Comparison of ENCODE assay signal across 16 cellular contexts in the genomic region with DNA sequence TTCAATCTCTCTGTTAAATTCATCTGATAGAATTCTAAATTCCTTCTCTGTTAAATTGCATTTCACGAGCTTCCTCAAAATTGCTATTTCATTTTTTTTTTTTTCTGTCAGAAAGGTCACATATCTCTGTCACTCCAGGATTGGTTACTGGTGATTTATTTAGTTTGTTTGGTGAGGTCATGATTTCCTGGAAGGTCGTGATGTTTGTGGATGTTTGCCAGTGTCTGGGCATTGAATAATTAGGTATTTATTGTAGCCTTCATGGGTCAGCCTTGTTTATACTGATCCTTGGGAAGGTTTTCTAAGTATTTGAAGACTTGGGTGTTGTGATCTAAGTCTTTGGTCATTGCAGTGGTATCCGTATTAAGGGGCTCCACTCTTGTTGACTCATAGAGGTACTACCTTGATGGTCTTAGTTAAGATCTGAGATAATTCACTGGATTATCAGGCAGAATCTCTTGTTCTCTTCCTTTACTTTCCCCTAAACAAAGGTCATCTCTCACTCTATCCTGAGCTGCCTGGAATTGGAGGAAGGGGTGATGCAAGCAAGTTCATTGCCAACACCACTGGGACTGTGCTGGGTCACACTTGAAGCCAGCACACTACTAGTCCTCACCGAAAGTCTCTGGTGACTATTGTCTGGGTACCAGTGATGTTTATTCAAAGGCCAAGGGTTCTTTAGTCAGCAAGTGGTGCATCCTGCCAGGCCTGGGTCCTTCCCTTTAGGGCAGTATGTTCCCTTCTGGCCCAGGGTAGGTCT.
A peak's percentile ranks its signal among the peaks of the same experiment; 100 is the strongest.
DNase-seq lines count a peak whose midpoint lies in the region; ATAC-seq, FAIRE-seq and TF ChIP-seq lines count a peak whose summit lies in the region.
"Had no signal": no experiment of that assay in that cellular context is flagged by ENCODE, and none has a peak within 500 bp of the region (broad histone marks: within the 10 kb centered on the region; RNA-seq: fewer than 3 reads in every experiment).

No MANE protein-coding gene starts in this region.

- CTCF ChIA-PET in HepG2 (lab: Yijun Ruan, JAX; ENCODE audit: low intra/inter-chr PET ratio, low total read pairs) (no interaction called here), endothelial cell of umbilical vein (lab: Charles Lee) (interaction anchor here (1.0 to 1.5 kb wide), 2 partner anchors 21 to 111 kb away, joined by 3 read pairs; no protein-coding TSS in a partner anchor)

- H3K9me3 Mint-ChIP-seq in progenitor cell of endocrine pancreas (ENCODE audit: low read depth) = peaks cover 18% of the 10 kb centered on the region

- H3K27ac ChIP-seq in liver (ENCODE audit: low read depth in 1 of 2, low read length in 2 of 2) (peak overlapping the region in 1 of 2 donors; percentile 42), HepG2 (ENCODE audit: extremely low read length, insufficient read depth, low read length) (no peak overlapping the region), endothelial cell of umbilical vein (ENCODE audit: insufficient read depth, low read depth, low read length) (no peak overlapping the region)
- H3K27ac ChIP-seq: BLaER1 had no signal

- FAIRE-seq in HepG2 (lab: Jason Lieb, UNC) (no peak), endothelial cell of umbilical vein (lab: Jason Lieb, UNC) (no peak)
- FAIRE-seq: GM18507, HTR-8/SVneo, K562 had no signal

- H3K36me3 Mint-ChIP-seq in progenitor cell of endocrine pancreas (ENCODE audit: insufficient read depth) = peaks cover 10% of the 10 kb centered on the region

- no peak for TF ChIP-seq EP300 in HepG2 (IDR thresholded peaks at IDR 0.05; ENCODE audit: low read depth in 2 of 2, low read length in 2 of 2)
- no peak for TF ChIP-seq EP300 in HepG2 (CRISPR knock-in tag; IDR thresholded peaks at IDR 0.05; ENCODE audit: borderline replicate concordance)

- in situ Hi-C loops in HepG2 (cut with HindIII; ENCODE audit: extremely low pct_ligation_motif_present, low pct_unique_long_range_greater_than_20kb) = no loop called here

- whole genome bisulfite sequencing in liver = 65% methylated on average over 4 of the region's 4 CpGs
- 95% methylated on average over 4 of the region's 4 CpGs for WGBS in HepG2 (ENCODE audit: low lambda C conversion rate)

- TF ChIP-seq CTCF in liver (IDR thresholded peaks at IDR 0.05; ENCODE audit: low read depth, low read length, missing input control) (no peak), HepG2 (CRISPR knock-in tag; IDR thresholded peaks at IDR 0.05) (no peak), endothelial cell of umbilical vein (IDR thresholded peaks at IDR 0.05; ENCODE audit: extremely low read depth in 1 of 2, insufficient read depth in 1 of 2, low read depth in 1 of 2, low read length in 2 of 2) (no peak), progenitor cell of endocrine pancreas (IDR thresholded peaks at IDR 0.05; ENCODE audit: unreplicated experiment) (no peak)

- H3K27me3 ChIP-seq in liver (ENCODE audit: control insufficient read depth in 4 of 4, insufficient read depth in 4 of 4, low read length in 3 of 4) = no peaks in the 10 kb centered on the region
- H3K27me3 ChIP-seq in HepG2 (ENCODE audit: control insufficient read depth in 1 of 2, insufficient read depth in 2 of 2, low read length in 2 of 2) = no peaks in the 10 kb centered on the region
- H3K27me3 ChIP-seq in endothelial cell of umbilical vein (ENCODE audit: control insufficient read depth in 2 of 2, insufficient read depth in 2 of 2, low read length in 2 of 2) = no peaks in the 10 kb centered on the region
- H3K27me3 ChIP-seq: BLaER1 had no signal

- dilution Hi-C loops in endothelial cell of umbilical vein (cut with MboI; ENCODE audit: extremely low pct_ligation_motif_present, low sequenced_read_pairs) = no loop called here

- DNase-seq in HepG2 (ENCODE audit: low spot score) (no peak), endothelial cell of umbilical vein (ENCODE audit: low read depth, low spot score) (peak; percentile 29), progenitor cell of endocrine pancreas (ENCODE audit: low spot score, unreplicated experiment) (no peak), NOMO-1 (lab: John Stamatoyannopoulos, UW; ENCODE audit: unreplicated experiment in 2 of 2) (no peak)
- DNase-seq: 8988T, AML-193, DMS53, GOT3, H9 had no signal

- H3K27me3 Mint-ChIP-seq in progenitor cell of endocrine pancreas = no peaks in the 10 kb centered on the region

- H3K4me3 Mint-ChIP-seq in progenitor cell of endocrine pancreas (ENCODE audit: low read depth) = no peak overlapping the region
- H3K4me3 Mint-ChIP-seq: H9 had no signal

- H3K27ac Mint-ChIP-seq in progenitor cell of endocrine pancreas = peak overlapping the region; percentile 3
- H3K27ac Mint-ChIP-seq: H9 had no signal

- H2AFZ ChIP-seq in HepG2 (ENCODE audit: low read length) (no peak overlapping the region), endothelial cell of umbilical vein (ENCODE audit: low read depth, low read length) (no peak overlapping the region)

- H3K9ac ChIP-seq in liver (ENCODE audit: low read depth in 1 of 2, low read length in 2 of 2) = no peak overlapping the region
- no peak overlapping the region for H3K9ac ChIP-seq in HepG2 (ENCODE audit: insufficient read depth, low read depth, low read length)
- no peak overlapping the region for H3K9ac ChIP-seq in endothelial cell of umbilical vein (replicated peaks; ENCODE audit: extremely low read depth, insufficient read depth, low read length)
- H3K9ac ChIP-seq: BLaER1 had no signal

- TF ChIP-seq POLR2A in HepG2 (IDR thresholded peaks at IDR 0.05; ENCODE audit: insufficient read depth in 1 of 2, low read depth in 2 of 2, low read length in 2 of 2) = no peak
- TF ChIP-seq POLR2A in endothelial cell of umbilical vein (IDR thresholded peaks at IDR 0.05; ENCODE audit: low read depth, low read length) = no peak

- H3K36me3 ChIP-seq in liver (ENCODE audit: control insufficient read depth in 4 of 4, insufficient read depth in 3 of 4, low read depth in 1 of 4, low read length in 3 of 4) (peaks cover 2 to 47% (median 19%) of the 10 kb centered on the region in 4 donors), HepG2 (replicated peaks in 1 of 2; ENCODE audit: control insufficient read depth in 1 of 2, insufficient read depth in 2 of 2, low read length in 2 of 2) (peaks cover 2 to 10% of the 10 kb centered on the region in 2 experiments; a peak in 3 of 5 replicates), endothelial cell of umbilical vein (ENCODE audit: control insufficient read depth in 2 of 2, extremely low read depth in 1 of 2, insufficient read depth in 2 of 2, low read length in 2 of 2) (peaks cover 3 to 11% of the 10 kb centered on the region in 2 experiments)

- H3K4me3 ChIP-seq in liver (ENCODE audit: low read depth in 1 of 3, low read length in 3 of 3) = no peak overlapping the region
- H3K4me3 ChIP-seq in HepG2 (replicated peaks in 1 of 3; ENCODE audit: insufficient read depth in 1 of 3, low read depth in 2 of 3, low read length in 3 of 3) = no peak overlapping the region
- H3K4me3 ChIP-seq in endothelial cell of umbilical vein (replicated peaks in 1 of 3; ENCODE audit: insufficient read depth in 1 of 3, low read depth in 1 of 3, low read length in 3 of 3) = no peak overlapping the region
- H3K4me3 ChIP-seq: BLaER1, K562 had no signal

- ATAC-seq in HepG2 (no peak; the same call in 2 of the 3 replicates), GM18858 (IDR thresholded peaks at IDR 0.05; ENCODE audit: unreplicated experiment) (no peak), GM18520 (IDR thresholded peaks at IDR 0.05; ENCODE audit: unreplicated experiment) (no peak)
- ATAC-seq: K562 had no signal

- intact Hi-C loops in HepG2 (cut with micrococcal nuclease; ENCODE audit: unreplicated experiment) (no loop called here), endothelial cell of umbilical vein (cut with micrococcal nuclease) (no loop called here)

- H4K20me1 ChIP-seq in HepG2 (ENCODE audit: insufficient read depth, low read length) = no peaks in the 10 kb centered on the region
- no peaks in the 10 kb centered on the region for H4K20me1 ChIP-seq in endothelial cell of umbilical vein (replicated peaks; ENCODE audit: control insufficient read depth, extremely low read depth, insufficient read depth, low read length)
- H4K20me1 ChIP-seq: BLaER1 had no signal

- BruUV-seq in HepG2 (replicated peaks; lab: Mats Ljungman, UMichigan) (no TSS peak), endothelial cell of umbilical vein (replicated peaks; lab: Mats Ljungman, UMichigan) (no TSS peak)

- no peaks in the 10 kb centered on the region for H3K9me1 ChIP-seq in endothelial cell of umbilical vein (replicated peaks; ENCODE audit: control insufficient read depth, extremely low read depth, insufficient read depth, low read length)

- H3K9me3 ChIP-seq in liver (ENCODE audit: control insufficient read depth in 4 of 4, low read length in 3 of 4) = no peaks in the 10 kb centered on the region
- no peaks in the 10 kb centered on the region for H3K9me3 ChIP-seq in HepG2 (ENCODE audit: low read length)
- H3K9me3 ChIP-seq in endothelial cell of umbilical vein (replicated peaks; ENCODE audit: control insufficient read depth, insufficient read depth, low read length) = no peaks in the 10 kb centered on the region
- H3K9me3 ChIP-seq: BLaER1 had no signal

- POLR2A ChIA-PET in HepG2 (lab: Yijun Ruan, JAX) = no interaction called here
- POLR2A ChIA-PET in endothelial cell of umbilical vein (lab: Charles Lee) = no interaction called here

- H3K4me2 ChIP-seq in HepG2 (ENCODE audit: low read depth, low read length) (no peak overlapping the region), endothelial cell of umbilical vein (ENCODE audit: insufficient read depth, low read length) (no peak overlapping the region)
- H3K4me2 ChIP-seq: BLaER1 had no signal

- TF ChIP-seq RAD21 in liver (IDR thresholded peaks at IDR 0.05) (no peak), HepG2 (CRISPR knock-in tag; IDR thresholded peaks at IDR 0.05) (no peak)

- H3K4me1 ChIP-seq in liver (ENCODE audit: control insufficient read depth in 4 of 4, insufficient read depth in 4 of 4, low read length in 3 of 4) (peaks cover 0 to 13% (median 0%) of the 10 kb centered on the region in 4 donors), HepG2 (ENCODE audit: insufficient read depth, low read length) (no peaks in the 10 kb centered on the region), endothelial cell of umbilical vein (ENCODE audit: control insufficient read depth, extremely low read depth, insufficient read depth, low read length) (peaks cover 8% of the 10 kb centered on the region)
- H3K4me1 ChIP-seq: BLaER1 had no signal

- H3K4me1 Mint-ChIP-seq in progenitor cell of endocrine pancreas (ENCODE audit: low read depth) = peaks cover 8% of the 10 kb centered on the region
- H3K4me1 Mint-ChIP-seq: H9 had no signal

- no peaks in the 10 kb centered on the region for H3K79me2 ChIP-seq in HepG2 (ENCODE audit: insufficient read depth, low read length)
- no peaks in the 10 kb centered on the region for H3K79me2 ChIP-seq in endothelial cell of umbilical vein (ENCODE audit: control insufficient read depth, insufficient read depth, low read length)

TF ChIP-seq in liver, 16 proteins besides CTCF, POLR2A, EP300 and RAD21 (continues in another document):
- TF ChIP-seq GABPA (IDR thresholded peaks at IDR 0.05 in 1 of 2, conservative IDR thresholded peaks at IDR 0.05 in 1 of 2) (no peak), NR2F2 (IDR thresholded peaks at IDR 0.05) (no peak)

TF ChIP-seq in HepG2, 621 proteins besides CTCF, POLR2A, EP300 and RAD21:
- no peak for TF ChIP-seq NFYB (CRISPR knock-in tag; IDR thresholded peaks at IDR 0.05)

TF ChIP-seq in endothelial cell of umbilical vein, 7 proteins besides CTCF, POLR2A, EP300 and RAD21 (continues in another document):
- no peak for TF ChIP-seq JUN (IDR thresholded peaks at IDR 0.05; ENCODE audit: borderline replicate concordance, insufficient read depth, insufficient read length, low read depth)
